ENCODE assay signal across 8 cellular contexts in genomic region chr15:49155834-49156627, GRCh38. TPM values are rescaled to one million over a fixed set of nuclear protein-coding genes. Genes with fewer than 3 reads are reported as not detected.
A peak's percentile ranks its signal among the peaks of the same experiment; 100 is the strongest.
DNase-seq lines count a peak whose midpoint lies in the region; ATAC-seq and TF ChIP-seq lines count a peak whose summit lies in the region.

No MANE protein-coding gene starts in this region.

- ATAC-seq in lower lobe of right lung (peak in 1 of 2 donors; percentile 28), GM21526 (IDR thresholded peaks at IDR 0.05; ENCODE audit: low FRiP score, unreplicated experiment) (no peak)

- no peaks in the 10 kb centered on the region for H4K20me1 ChIP-seq in mammary epithelial cell (ENCODE audit: insufficient read depth, low read length)

- H3K79me2 ChIP-seq in mammary epithelial cell (ENCODE audit: insufficient read depth, low read length), result peaks cover 75% of the 10 kb centered on the region

- WGBS in mammary epithelial cell (ENCODE audit: low coverage, missing lambda C conversion rate), result 5% methylated on average over 23 of the region's 26 CpGs

- H3K27ac ChIP-seq in 22Rv1, result peak overlapping the region; percentile 78
- peak overlapping the region; percentile 86 for H3K27ac ChIP-seq in mammary epithelial cell (ENCODE audit: insufficient read depth, low read depth, low read length)
- H3K27ac ChIP-seq in lower lobe of right lung, result peak overlapping the region; percentile 90
- peak overlapping the region; percentile 93 for H3K27ac ChIP-seq in tibial artery

- CTCF ChIA-PET in mammary epithelial cell (lab: Charles Lee; ENCODE audit: low non-redundant PET), result interaction anchor here (0.6 kb wide), 1 partner anchor 1472 kb away, joined by 6 read pairs; no protein-coding TSS in a partner anchor

- peak overlapping the region; percentile 95 for H2AFZ ChIP-seq in mammary epithelial cell (ENCODE audit: low read depth, low read length)

- peak overlapping the region; percentile 84 for H3K4me3 ChIP-seq in GM12864 (ENCODE audit: low read depth, low read length)
- H3K4me3 ChIP-seq in MG63, result peak overlapping the region; percentile 93
- peak overlapping the region; percentile 61 to 97 (median 83) for H3K4me3 ChIP-seq in mammary epithelial cell (replicated peaks in 1 of 3; ENCODE audit: insufficient read depth in 1 of 3, low read depth in 2 of 3, low read length in 3 of 3)
- peak overlapping the region; percentile 97 for H3K4me3 ChIP-seq in lower lobe of right lung
- H3K4me3 ChIP-seq in tibial artery, result peak overlapping the region; percentile 91 to 95

- DNase-seq in GM12864 (ENCODE audit: low read depth) (no peak), MG63 (no peak), mammary epithelial cell (peak; percentile 12), lower lobe of right lung (no peak), tibial artery (no peak)
- DNase-seq in stimulated activated CD4-positive, alpha-beta T cell treated with anti-CD3 and anti-CD28 coated beads, Interleukin-15, amount 100 ng/mL, for 24 hours, result no peak

- dilution Hi-C loops in mammary epithelial cell (cut with HindIII; ENCODE audit: low sequenced_read_pairs), result no loop called here

- peak overlapping the region; percentile 93 for H3K9ac ChIP-seq in mammary epithelial cell (ENCODE audit: insufficient read depth, low read length)

- H3K4me2 ChIP-seq in mammary epithelial cell (ENCODE audit: insufficient read depth, low read depth, low read length), result peak overlapping the region; percentile 84

- H3K27me3 ChIP-seq in MG63 (no peaks in the 10 kb centered on the region), mammary epithelial cell (ENCODE audit: insufficient read depth, low read length) (no peaks in the 10 kb centered on the region), lower lobe of right lung (ENCODE audit: low read depth) (no peaks in the 10 kb centered on the region), tibial artery (no peaks in the 10 kb centered on the region)

- H3K4me1 ChIP-seq in mammary epithelial cell (ENCODE audit: insufficient read depth, low read length) (peaks cover 13% of the 10 kb centered on the region), lower lobe of right lung (peaks cover 40% of the 10 kb centered on the region), tibial artery (peaks cover 0 to 35% (median 4%) of the 10 kb centered on the region in 4 donors)

- TF ChIP-seq CTCF in 22Rv1 (IDR thresholded peaks at IDR 0.05) (no peak), GM12864 (IDR thresholded peaks at IDR 0.05; ENCODE audit: low read depth, low read length, missing control alignments) (no peak), mammary epithelial cell (conservative IDR thresholded peaks at IDR 0.05 in 1 of 2, IDR thresholded peaks at IDR 0.05 in 1 of 2; ENCODE audit: extremely low read depth in 1 of 2, insufficient read depth in 1 of 2, low read depth in 1 of 2, low read length in 2 of 2) (no peak), lower lobe of right lung (IDR thresholded peaks at IDR 0.05) (no peak), tibial artery (IDR thresholded peaks at IDR 0.05) (no peak)

- H3K9me3 ChIP-seq in MG63 (no peaks in the 10 kb centered on the region), mammary epithelial cell (replicated peaks; ENCODE audit: insufficient read depth, low read length) (no peaks in the 10 kb centered on the region), lower lobe of right lung (no peaks in the 10 kb centered on the region), tibial artery (no peaks in the 10 kb centered on the region)

- intact Hi-C loops in mammary epithelial cell (cut with micrococcal nuclease) (loop anchor here (1.0 to 10.0 kb wide), 3 partner anchors 14 to 469 kb away; partner anchors contain the start of genes DTWD1, FAM227B and GALK2), lower lobe of right lung (cut with DNase I) (no loop called here), tibial artery (cut with DNase I; ENCODE audit: low total_unique reads) (no loop called here)

- H3K36me3 ChIP-seq in MG63 (peaks cover 9% of the 10 kb centered on the region), mammary epithelial cell (ENCODE audit: insufficient read depth, low read length) (no peaks in the 10 kb centered on the region), lower lobe of right lung (no peaks in the 10 kb centered on the region), tibial artery (no peaks in the 10 kb centered on the region)

- in situ Hi-C loops in mammary epithelial cell (cut with MboI; ENCODE audit: low sequenced_read_pairs in 2 of 2), result no loop called here

- TSS peak; percentile 58 for BruUV-seq in mammary epithelial cell (replicated peaks; lab: Mats Ljungman, UMichigan)

RNA-seq across cellular contexts. Expression of gene COPS2, which starts 0.6 kb away (rescaled TPM):
- total RNA-seq in MG63 (2014; rRNA removed; shearing (Covaris generic); ENCODE audit: low replicate concordance), result 184 and 401 TPM in 2 replicates
- total RNA-seq in mammary epithelial cell, result 10 to 100 TPM; 44.7 to 88.3 TPM
- 37.2 TPM for polyA plus RNA-seq in mammary epithelial cell
- polyA minus RNA-seq in mammary epithelial cell, result 15.5 TPM
- 55.6 TPM for total RNA-seq in lower lobe of right lung

RNA-seq across cellular contexts. Expression of gene GALK2, which starts 14.0 kb away (rescaled TPM):
- total RNA-seq in MG63 (2014; rRNA removed; shearing (Covaris generic); ENCODE audit: low replicate concordance), result 25.0 and 110 TPM in 2 replicates
- total RNA-seq in mammary epithelial cell (10 to 100 TPM; 24.7 to 25.0 TPM), lower lobe of right lung (38.8 TPM)
- 22.0 TPM for polyA plus RNA-seq in mammary epithelial cell
- polyA minus RNA-seq in mammary epithelial cell, result 41.4 TPM
